In genomic region chr2:19568809-19569208, GRCh38 we compare ENCODE assay signal across 14 cellular contexts.
A peak's percentile ranks its signal among the peaks of the same experiment; 100 is the strongest.
DNase-seq lines count a peak whose midpoint lies in the region; ATAC-seq, FAIRE-seq and TF ChIP-seq lines count a peak whose summit lies in the region.
"Had no signal": no experiment of that assay in that cellular context is flagged by ENCODE, and none has a peak within 500 bp of the region (broad histone marks: within the 10 kb centered on the region; RNA-seq: fewer than 3 reads in every experiment).

No MANE protein-coding gene starts in this region.

- peak; percentile 60; the same call in 2 of the 3 replicates for ATAC-seq in HepG2
- ATAC-seq in right lobe of liver = no peak
- ATAC-seq in HG02759 (IDR thresholded peaks at IDR 0.05; ENCODE audit: unreplicated experiment) = no peak
- no peak for ATAC-seq in stimulated activated naive CD8-positive, alpha-beta T cell treated with anti-CD3 and anti-CD28 coated beads, Interleukin-15, amount 100 ng/mL, for 72 hours

- intact Hi-C loops in HepG2 (cut with micrococcal nuclease; ENCODE audit: unreplicated experiment) = no loop called here
- intact Hi-C loops in right lobe of liver (cut with DNase I) = no loop called here
- intact Hi-C loops in breast epithelium (cut with DNase I; ENCODE audit: low total_unique reads) = no loop called here

- 33% methylated on average over 5 of the region's 5 CpGs for WGBS in HepG2 (ENCODE audit: low lambda C conversion rate)
- 53% methylated on average over 5 of the region's 5 CpGs for WGBS in right lobe of liver (ENCODE audit: insufficient coverage, low coverage, low lambda C conversion rate, missing lambda C conversion rate)
- 72% methylated on average over 5 of the region's 5 CpGs for WGBS in hepatocyte (ENCODE audit: low lambda C conversion rate, missing lambda C conversion rate)
- WGBS in mesodermal cell (ENCODE audit: insufficient coverage in 2 of 2), 2 experiments = 93% methylated on average over 3 to 5 of the region's 5 CpGs

- H3K4me1 ChIP-seq in HepG2 (ENCODE audit: insufficient read depth, low read length) (peaks cover 17% of the 10 kb centered on the region), right lobe of liver (no peaks in the 10 kb centered on the region), hepatocyte (ENCODE audit: insufficient read depth) (peaks cover 8% of the 10 kb centered on the region), mesodermal cell (ENCODE audit: control insufficient read depth, insufficient read depth, low read length, poor library complexity, severe bottlenecking) (peaks cover 15% of the 10 kb centered on the region), breast epithelium (no peaks in the 10 kb centered on the region)
- H3K4me1 ChIP-seq: BLaER1 treated with 17β-estradiol and CSF1 and Interleukin-3, amounts not matched to agents 10 nM and 100 nM had no signal

- no peak overlapping the region for H3K4me3 ChIP-seq in HepG2 (replicated peaks in 1 of 3; ENCODE audit: insufficient read depth in 1 of 3, low read depth in 2 of 3, low read length in 3 of 3)
- no peak overlapping the region for H3K4me3 ChIP-seq in right lobe of liver
- no peak overlapping the region for H3K4me3 ChIP-seq in hepatocyte
- H3K4me3 ChIP-seq in mesodermal cell (ENCODE audit: extremely low read depth, insufficient read depth, low read length, poor library complexity, severe bottlenecking) = no peak overlapping the region
- H3K4me3 ChIP-seq in breast epithelium = no peak overlapping the region
- H3K4me3 ChIP-seq: BLaER1 treated with 17β-estradiol and CSF1 and Interleukin-3, amounts not matched to agents 10 nM and 100 nM; GM23338 had no signal

- TF ChIP-seq POLR2A in HepG2 (IDR thresholded peaks at IDR 0.05; ENCODE audit: insufficient read depth in 1 of 2, low read depth in 2 of 2, low read length in 2 of 2) = no peak
- TF ChIP-seq POLR2A in right lobe of liver (IDR thresholded peaks at IDR 0.05) = no peak
- no peak for TF ChIP-seq POLR2A in breast epithelium (IDR thresholded peaks at IDR 0.05)

- H4K20me1 ChIP-seq in HepG2 (ENCODE audit: insufficient read depth, low read length) (no peaks in the 10 kb centered on the region), hepatocyte (ENCODE audit: insufficient read depth, poor library complexity, severe bottlenecking) (no peaks in the 10 kb centered on the region)
- H4K20me1 ChIP-seq: BLaER1 treated with 17β-estradiol and CSF1 and Interleukin-3, amounts not matched to agents 10 nM and 100 nM had no signal

- no peak overlapping the region for H2AFZ ChIP-seq in HepG2 (ENCODE audit: low read length)
- no peak overlapping the region for H2AFZ ChIP-seq in hepatocyte
- H2AFZ ChIP-seq: GM23338 had no signal

- H3K9ac ChIP-seq in HepG2 (ENCODE audit: insufficient read depth, low read depth, low read length) = no peak overlapping the region
- H3K9ac ChIP-seq: BLaER1 treated with 17β-estradiol and CSF1 and Interleukin-3, amounts not matched to agents 10 nM and 100 nM had no signal

- H3K4me2 ChIP-seq in HepG2 (ENCODE audit: low read depth, low read length) (peak overlapping the region; percentile 9; the same call in 1 of the 2 replicates), hepatocyte (no peak overlapping the region)
- H3K4me2 ChIP-seq: BLaER1 treated with 17β-estradiol and CSF1 and Interleukin-3, amounts not matched to agents 10 nM and 100 nM; GM23338 had no signal

- H3K79me2 ChIP-seq in HepG2 (ENCODE audit: insufficient read depth, low read length) (no peaks in the 10 kb centered on the region), hepatocyte (no peaks in the 10 kb centered on the region)

- no peaks in the 10 kb centered on the region for H3K9me2 ChIP-seq in hepatocyte (replicated peaks; ENCODE audit: insufficient read depth)

- H3K27ac ChIP-seq in HepG2 (ENCODE audit: extremely low read length, insufficient read depth, low read length) = no peak overlapping the region
- no peak overlapping the region for H3K27ac ChIP-seq in right lobe of liver
- peak overlapping the region; percentile 15 for H3K27ac ChIP-seq in hepatocyte
- H3K27ac ChIP-seq in mesodermal cell (ENCODE audit: low read depth, low read length, severe bottlenecking) = peak overlapping the region; percentile 83
- no peak overlapping the region for H3K27ac ChIP-seq in breast epithelium
- H3K27ac ChIP-seq: BLaER1 treated with 17β-estradiol and CSF1 and Interleukin-3, amounts not matched to agents 10 nM and 100 nM had no signal

- POLR2A ChIA-PET in HepG2 (lab: Yijun Ruan, JAX) = no interaction called here

- H3K9me3 Mint-ChIP-seq in stimulated activated naive CD8-positive, alpha-beta T cell treated with anti-CD3 and anti-CD28 coated beads, Interleukin-15, amount 100 ng/mL, for 72 hours = no peaks in the 10 kb centered on the region
- H3K9me3 Mint-ChIP-seq: GM23338 had no signal

- CTCF ChIA-PET in HepG2 (lab: Yijun Ruan, JAX; ENCODE audit: low intra/inter-chr PET ratio, low total read pairs) = no interaction called here

- no peak for TF ChIP-seq RAD21 in HepG2 (CRISPR knock-in tag; IDR thresholded peaks at IDR 0.05)

- H3K9me3 ChIP-seq in HepG2 (ENCODE audit: low read length) (no peaks in the 10 kb centered on the region), right lobe of liver (no peaks in the 10 kb centered on the region), hepatocyte (ENCODE audit: low read depth) (no peaks in the 10 kb centered on the region), mesodermal cell (ENCODE audit: control insufficient read depth, low read length) (no peaks in the 10 kb centered on the region), breast epithelium (no peaks in the 10 kb centered on the region)
- H3K9me3 ChIP-seq: BLaER1 treated with 17β-estradiol and CSF1 and Interleukin-3, amounts not matched to agents 10 nM and 100 nM had no signal

- no peak overlapping the region for H3K4me3 Mint-ChIP-seq in stimulated activated naive CD8-positive, alpha-beta T cell treated with anti-CD3 and anti-CD28 coated beads, Interleukin-15, amount 100 ng/mL, for 72 hours
- H3K4me3 Mint-ChIP-seq: CD4-positive, CD25-positive, alpha-beta regulatory T cell; GM23338 had no signal

- no peak overlapping the region for H3K27ac Mint-ChIP-seq in stimulated activated naive CD8-positive, alpha-beta T cell treated with anti-CD3 and anti-CD28 coated beads, Interleukin-15, amount 100 ng/mL, for 72 hours
- H3K27ac Mint-ChIP-seq: CD4-positive, CD25-positive, alpha-beta regulatory T cell; GM23338 had no signal

- peak; percentile 15 for FAIRE-seq in HepG2 (lab: Jason Lieb, UNC)

- no peaks in the 10 kb centered on the region for H3K4me1 Mint-ChIP-seq in stimulated activated naive CD8-positive, alpha-beta T cell treated with anti-CD3 and anti-CD28 coated beads, Interleukin-15, amount 100 ng/mL, for 72 hours
- H3K4me1 Mint-ChIP-seq: CD4-positive, CD25-positive, alpha-beta regulatory T cell had no signal

- H3K27me3 ChIP-seq in HepG2 (ENCODE audit: control insufficient read depth in 1 of 2, insufficient read depth in 2 of 2, low read length in 2 of 2) = peaks cover 3 to 10% of the 10 kb centered on the region in 2 experiments; a peak in 2 of 5 replicates
- H3K27me3 ChIP-seq in right lobe of liver = no peaks in the 10 kb centered on the region
- no peaks in the 10 kb centered on the region for H3K27me3 ChIP-seq in hepatocyte
- H3K27me3 ChIP-seq in breast epithelium = no peaks in the 10 kb centered on the region
- H3K27me3 ChIP-seq: BLaER1 treated with 17β-estradiol and CSF1 and Interleukin-3, amounts not matched to agents 10 nM and 100 nM had no signal

- no TSS peak for BruUV-seq in HepG2 (replicated peaks; lab: Mats Ljungman, UMichigan)

- TF ChIP-seq CTCF in HepG2 (CRISPR knock-in tag; IDR thresholded peaks at IDR 0.05) (no peak), right lobe of liver (IDR thresholded peaks at IDR 0.05) (no peak), hepatocyte (IDR thresholded peaks at IDR 0.05; ENCODE audit: poor library complexity) (no peak), breast epithelium (IDR thresholded peaks at IDR 0.05) (no peak)

- H3K27me3 Mint-ChIP-seq in stimulated activated naive CD8-positive, alpha-beta T cell treated with anti-CD3 and anti-CD28 coated beads, Interleukin-15, amount 100 ng/mL, for 72 hours = peaks cover 38% of the 10 kb centered on the region

- DNase-seq in HepG2 (ENCODE audit: low spot score) (no peak), right lobe of liver (no peak), hepatocyte (ENCODE audit: low spot score) (no peak), breast epithelium (ENCODE audit: low spot score in 2 of 2) (no peak)
- no peak for DNase-seq in stimulated activated naive CD8-positive, alpha-beta T cell treated with anti-CD3 and anti-CD28 coated beads, Interleukin-15, amount 100 ng/mL, for 72 hours
- DNase-seq: 8988T; ACHN; CD4-positive, CD25-positive, alpha-beta regulatory T cell; DMS 273 treated with DMSO at 0.1 percent for 48 hours; H7 had no signal

- H3K36me3 ChIP-seq in HepG2 (replicated peaks in 1 of 2; ENCODE audit: control insufficient read depth in 1 of 2, insufficient read depth in 2 of 2, low read length in 2 of 2) (no peaks in the 10 kb centered on the region), right lobe of liver (no peaks in the 10 kb centered on the region), hepatocyte (replicated peaks; ENCODE audit: insufficient read depth, low read depth) (no peaks in the 10 kb centered on the region), mesodermal cell (ENCODE audit: control insufficient read depth, insufficient read depth, low read length) (no peaks in the 10 kb centered on the region), breast epithelium (no peaks in the 10 kb centered on the region)
- H3K36me3 ChIP-seq: BLaER1 treated with 17β-estradiol and CSF1 and Interleukin-3, amounts not matched to agents 10 nM and 100 nM had no signal

- in situ Hi-C loops in HepG2 (cut with HindIII; ENCODE audit: extremely low pct_ligation_motif_present, low pct_unique_long_range_greater_than_20kb) = no loop called here

- TF ChIP-seq EP300 in HepG2 (IDR thresholded peaks at IDR 0.05; ENCODE audit: low read depth in 2 of 2, low read length in 2 of 2) (no peak), HepG2 (CRISPR knock-in tag; IDR thresholded peaks at IDR 0.05; ENCODE audit: borderline replicate concordance) (no peak)

TF ChIP-seq in HepG2, 621 proteins besides CTCF, POLR2A, EP300 and RAD21 (continues in another document):
- TF ChIP-seq SATB2 (CRISPR knock-in tag; IDR thresholded peaks at IDR 0.05) = no peak
- peak; percentile 82 for TF ChIP-seq ZBTB33 (CRISPR knock-in tag; IDR thresholded peaks at IDR 0.05)
- TF ChIP-seq ZSCAN22 (CRISPR knock-in tag; IDR thresholded peaks at IDR 0.05) = no peak

Comparison
In these comparisons a context has a peak if more than half of its experiments do, and no peak if none do; other contexts are left out.
1. H3K27ac ChIP-seq: peak in hepatocyte (single experiment) and mesodermal cell (single experiment); none in HepG2 (single experiment), right lobe of liver (0 of 3) and breast epithelium (0 of 2).